33 cellular contexts compared by ENCODE assay signal in the genomic region with DNA sequence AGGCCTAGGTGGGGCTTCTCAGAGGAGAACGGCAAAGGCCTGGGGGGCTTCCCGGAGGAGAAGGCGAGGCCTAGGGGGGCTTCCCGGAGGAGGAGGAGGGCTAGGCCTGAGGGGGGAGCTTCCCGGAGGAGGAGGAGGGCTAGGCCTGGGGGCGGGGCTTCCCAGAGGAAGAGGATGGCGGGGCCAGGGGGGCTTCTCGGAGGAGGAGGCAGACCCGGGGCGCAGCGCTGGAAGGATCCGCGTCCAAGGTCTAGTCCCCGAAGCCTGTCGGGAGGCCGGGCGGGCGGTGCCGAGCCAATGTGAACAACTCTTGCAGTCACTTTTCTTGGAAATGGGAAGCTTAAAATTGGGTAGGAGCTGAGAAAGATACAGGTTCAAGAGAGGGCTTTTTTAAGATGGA. TPM values are rescaled to one million over a fixed set of nuclear protein-coding genes. Genes with fewer than 3 reads are reported as not detected.
"Had no signal": no experiment of that assay in that cellular context is flagged by ENCODE, and none has a peak within 500 bp of the region (broad histone marks: within the 10 kb centered on the region; RNA-seq: fewer than 3 reads in every experiment).

No MANE protein-coding gene starts in this region.

- DNase-seq: colonic mucosa; cortex of kidney; dermis blood vessel endothelial cell; dorsolateral prefrontal cortex; effector CD4-positive, alpha-beta T cell; effector CD8-positive, alpha-beta T cell; effector memory CD4-positive, alpha-beta T cell; effector memory CD8-positive, alpha-beta T cell; endodermal cell; erythroblast; esophagus squamous epithelium; foreskin fibroblast; foreskin keratinocyte; foreskin melanocyte; gastrocnemius medialis; glutamatergic neuron; head of caudate nucleus had no signal

- H3K36me3 ChIP-seq: colonic mucosa, esophagus muscularis mucosa, esophagus squamous epithelium, gastrocnemius medialis, gastroesophageal sphincter, heart left ventricle had no signal

- H3K27me3 ChIP-seq: colonic mucosa, foreskin keratinocyte, gastrocnemius medialis, heart left ventricle had no signal

- FAIRE-seq: colon, endometrium, endothelial cell of umbilical vein, frontal cortex had no signal

- H3K9me3 ChIP-seq: colonic mucosa, esophagus muscularis mucosa, esophagus squamous epithelium, gastrocnemius medialis, gastroesophageal sphincter, heart left ventricle had no signal

- H3K27ac ChIP-seq: colonic mucosa, coronary artery, dorsolateral prefrontal cortex, epithelial cell of prostate, esophagus muscularis mucosa, esophagus squamous epithelium, foreskin keratinocyte, gastrocnemius medialis, gastroesophageal sphincter, heart left ventricle had no signal

- ATAC-seq: effector memory CD8-positive, alpha-beta T cell; foreskin keratinocyte; gastrocnemius medialis; gastroesophageal sphincter had no signal

- H3K4me1 ChIP-seq: colonic mucosa, esophagus muscularis mucosa, esophagus squamous epithelium, foreskin keratinocyte, gastrocnemius medialis, gastroesophageal sphincter, heart left ventricle had no signal

- H3K4me3 ChIP-seq: colonic mucosa, coronary artery, dorsolateral prefrontal cortex, esophagus muscularis mucosa, esophagus squamous epithelium, gastrocnemius medialis, gastroesophageal sphincter, heart left ventricle had no signal

RNA-seq across cellular contexts. Expression of a gene that starts 30.0 kb away (rescaled TPM):
- total RNA-seq: cerebellum, chondrocyte, colonic mucosa, dermis blood vessel endothelial cell, dermis microvascular lymphatic vessel endothelial cell, endodermal cell, endothelial cell of umbilical vein, epithelial cell of proximal tubule, esophagus muscularis mucosa, esophagus squamous epithelium, fibroblast of lung, fibroblast of villous mesenchyme, foreskin keratinocyte, frontal cortex, gastroesophageal sphincter, glomerular endothelial cell had no signal
- polyA plus RNA-seq: endothelial cell of umbilical vein, fibroblast of lung, foreskin keratinocyte had no signal
